In genomic region chr3:127899200-127899599, GRCh38 we compare ENCODE assay signal across 28 cellular contexts. TPM values are rescaled to one million over a fixed set of nuclear protein-coding genes. Genes with fewer than 3 reads are reported as not detected.
"Had no signal": no experiment of that assay in that cellular context is flagged by ENCODE, and none has a peak within 500 bp of the region (broad histone marks: within the 10 kb centered on the region; RNA-seq: fewer than 3 reads in every experiment).

No MANE protein-coding gene starts in this region.

- H3K36me3 Mint-ChIP-seq: activated naive CD8-positive, alpha-beta T cell treated with anti-CD3 and anti-CD28 coated beads, Interleukin-2, amount 10 ng/mL, durations not matched to agents 7 days and 5 days had no signal

- H3K27ac ChIP-seq: cardiac muscle cell, pancreas, psoas muscle, right atrium auricular region, suprapubic skin, transverse colon, uterus had no signal

- H3K9me3 ChIP-seq: heart left ventricle, pancreas, psoas muscle, right atrium auricular region, suprapubic skin, transverse colon, uterus had no signal

- H3K36me3 ChIP-seq: cardiac muscle cell, heart left ventricle, pancreas, right atrium auricular region, suprapubic skin, transverse colon, uterus had no signal

- H3K4me1 ChIP-seq: pancreas, psoas muscle, right atrium auricular region, suprapubic skin, transverse colon, uterus had no signal

- H3K4me3 Mint-ChIP-seq: activated B cell treated with CpG ODN at 0.5 μM for 24 hours; activated CD4-positive, alpha-beta T cell treated with anti-CD3 and anti-CD28 coated beads for 36 hours; activated naive CD8-positive, alpha-beta T cell treated with anti-CD3 and anti-CD28 coated beads, Interleukin-2, amount 10 ng/mL, durations not matched to agents 7 days and 5 days; activated T-cell treated with anti-CD3 and anti-CD28 coated beads, Interleukin-2, amount 50 U/mL, for 4 hours; nephron; stimulated activated naive CD8-positive, alpha-beta T cell treated with anti-CD3 and anti-CD28 coated beads, Interleukin-15, Interleukin-2, amounts not matched to agents 100 ng/mL and 50 ng/mL, for 24 hours had no signal

- H3K4me3 ChIP-seq: cardiac muscle cell, heart left ventricle, pancreas, psoas muscle, right atrium auricular region, suprapubic skin, transverse colon, uterus had no signal

- H3K4me1 Mint-ChIP-seq: activated CD4-positive, alpha-beta T cell treated with anti-CD3 and anti-CD28 coated beads for 36 hours; activated naive CD8-positive, alpha-beta T cell treated with anti-CD3 and anti-CD28 coated beads, Interleukin-2, amount 10 ng/mL, durations not matched to agents 7 days and 5 days; nephron had no signal

- DNase-seq: activated B cell treated with CpG ODN at 0.5 μM for 24 hours; activated CD4-positive, alpha-beta T cell treated with anti-CD3 and anti-CD28 coated beads for 36 hours; activated CD4-positive, alpha-beta T cell treated with anti-CD3 and anti-CD28 coated beads, Interleukin-2, amount 50 U/mL, for 4 hours; activated CD8-positive, alpha-beta memory T cell treated with anti-CD3 and anti-CD28 coated beads for 24 hours; activated CD8-positive, alpha-beta memory T cell treated with anti-CD3 and anti-CD28 coated beads, Interleukin-2, amount 50 U/mL, for 48 hours; activated naive CD4-positive, alpha-beta T cell; activated naive CD8-positive, alpha-beta T cell treated with anti-CD3 and anti-CD28 coated beads, Interleukin-2, amount 10 ng/mL, durations not matched to agents 7 days and 5 days; activated T-cell treated with anti-CD3 and anti-CD28 coated beads, Interleukin-2, amount 50 U/mL, for 4 hours; amygdala; cortex of kidney; heart left ventricle; kidney; mammary epithelial cell; pancreas; psoas muscle; stimulated activated CD4-positive, alpha-beta T cell treated with anti-CD3 and anti-CD28 coated beads, Interleukin-4, amount 100 ng/mL, for 24 hours; T-helper 1 cell; transverse colon; uterus had no signal

- H3K27me3 ChIP-seq: cardiac muscle cell, heart left ventricle, pancreas, right atrium auricular region, suprapubic skin, transverse colon, uterus had no signal

- H3K27ac Mint-ChIP-seq: activated B cell treated with CpG ODN at 0.5 μM for 24 hours; activated CD4-positive, alpha-beta T cell treated with anti-CD3 and anti-CD28 coated beads for 36 hours; activated naive CD8-positive, alpha-beta T cell treated with anti-CD3 and anti-CD28 coated beads, Interleukin-2, amount 10 ng/mL, durations not matched to agents 7 days and 5 days; activated T-helper 2 cell treated with anti-CD3 and anti-CD28 coated beads, Interferon-gamma antibody, Interleukin-2, Interleukin-4, amounts not matched to agents 10 μg/mL and 5 μg/mL and 100 μg/mL, durations not matched to agents 14 hours and 24 hours and 36 hours; nephron; stimulated activated naive CD8-positive, alpha-beta T cell treated with anti-CD3 and anti-CD28 coated beads, Interleukin-15, Interleukin-2, amounts not matched to agents 100 ng/mL and 50 ng/mL, for 24 hours had no signal

- H3K9me3 Mint-ChIP-seq: activated naive CD8-positive, alpha-beta T cell treated with anti-CD3 and anti-CD28 coated beads, Interleukin-2, amount 10 ng/mL, durations not matched to agents 7 days and 5 days; activated T-helper 2 cell treated with anti-CD3 and anti-CD28 coated beads, Interferon-gamma antibody, Interleukin-2, Interleukin-4, amounts not matched to agents 10 μg/mL and 5 μg/mL and 100 μg/mL, durations not matched to agents 14 hours and 24 hours and 36 hours; nephron had no signal

- ATAC-seq: activated CD4-positive, alpha-beta T cell treated with anti-CD3 and anti-CD28 coated beads for 36 hours; activated T-cell treated with anti-CD3 and anti-CD28 coated beads, Interleukin-2, amount 50 U/mL, for 4 hours; left lobe of liver; psoas muscle had no signal

RNA-seq across cellular contexts. Expression of gene KBTBD12, which starts 15.8 kb away (rescaled TPM):
- total RNA-seq: activated CD4-positive, alpha-beta T cell treated with anti-CD3 and anti-CD28 coated beads for 36 hours; activated naive CD8-positive, alpha-beta T cell treated with anti-CD3 and anti-CD28 coated beads, Interleukin-2, amount 10 ng/mL, durations not matched to agents 7 days and 5 days; fibroblast of villous mesenchyme; mammary epithelial cell; mononuclear cell had no signal
